ENCODE assay signal across 27 cellular contexts in genomic region chr10:30550967-30551815, GRCh38.
"Had no signal": no experiment of that assay in that cellular context is flagged by ENCODE, and none has a peak within 500 bp of the region (broad histone marks: within the 10 kb centered on the region; RNA-seq: fewer than 3 reads in every experiment).

No MANE protein-coding gene starts in this region.

- H3K27me3 Mint-ChIP-seq: central memory CD8-positive, alpha-beta T cell; effector memory CD8-positive, alpha-beta T cell; progenitor cell of endocrine pancreas; stimulated activated memory B cell treated with anti-CD40 and anti-IgM and Interleukin-4, amounts not matched to agents 10 μg/mL and 1 μg/mL and 100 μg/mL, for 72 hours had no signal

- ATAC-seq: activated naive CD4-positive, alpha-beta T cell treated with anti-CD3 and anti-CD28 coated beads, Interleukin-2, amount 50 U/mL, for 72 hours; effector memory CD8-positive, alpha-beta T cell; esophagus mucosa; left lung; naive thymus-derived CD8-positive, alpha-beta T cell; stimulated activated memory B cell treated with anti-CD40 and anti-IgM and Interleukin-4, amounts not matched to agents 10 μg/mL and 1 μg/mL and 100 μg/mL, for 72 hours had no signal

- H3K4me2 ChIP-seq: smooth muscle cell had no signal

- H3K27me3 ChIP-seq: dorsolateral prefrontal cortex, left lung, sigmoid colon, stomach, suprapubic skin, transverse colon had no signal

- H3K4me3 Mint-ChIP-seq: central memory CD8-positive, alpha-beta T cell; effector memory CD8-positive, alpha-beta T cell; naive thymus-derived CD8-positive, alpha-beta T cell; stimulated activated memory B cell treated with anti-CD40 and anti-IgM and Interleukin-4, amounts not matched to agents 10 μg/mL and 1 μg/mL and 100 μg/mL, for 72 hours had no signal

- DNase-seq: activated CD4-positive, alpha-beta T cell treated with anti-CD3 and anti-CD28 coated beads, Interleukin-2, amount 50 U/mL, for 4 hours; activated T-cell treated with anti-CD3 and anti-CD28 coated beads for 4 hours; dorsolateral prefrontal cortex; effector memory CD8-positive, alpha-beta T cell; foreskin melanocyte; hippocampal formation; kidney glomerular epithelial cell; left lung; naive thymus-derived CD8-positive, alpha-beta T cell; retina; sigmoid colon; stimulated activated CD4-positive, alpha-beta T cell treated with anti-CD3 and anti-CD28 coated beads, Interleukin-15, amount 100 ng/mL, for 24 hours; stomach; transverse colon had no signal

- FAIRE-seq: astrocyte, colon, endothelial cell of umbilical vein, urothelium cell line had no signal

- H3K36me3 Mint-ChIP-seq: activated naive CD4-positive, alpha-beta T cell treated with anti-CD3 and anti-CD28 coated beads, Interleukin-2, amount 50 U/mL, for 72 hours; naive thymus-derived CD8-positive, alpha-beta T cell; stimulated activated memory B cell treated with anti-CD40 and anti-IgM and Interleukin-4, amounts not matched to agents 10 μg/mL and 1 μg/mL and 100 μg/mL, for 72 hours had no signal

- H3K36me3 ChIP-seq: left lung, sigmoid colon, stomach, suprapubic skin, transverse colon had no signal

- H3K27ac Mint-ChIP-seq: activated naive CD4-positive, alpha-beta T cell treated with anti-CD3 and anti-CD28 coated beads, Interleukin-2, amount 50 U/mL, for 72 hours; naive thymus-derived CD8-positive, alpha-beta T cell; progenitor cell of endocrine pancreas; stimulated activated memory B cell treated with anti-CD40 and anti-IgM and Interleukin-4, amounts not matched to agents 10 μg/mL and 1 μg/mL and 100 μg/mL, for 72 hours had no signal

- H3K27ac ChIP-seq: dorsolateral prefrontal cortex, sigmoid colon, stomach, suprapubic skin, transverse colon, VCaP had no signal

- H3K4me3 ChIP-seq: dorsolateral prefrontal cortex, left lung, lung, sigmoid colon, smooth muscle cell, stomach, suprapubic skin, transverse colon had no signal

- H3K9me3 Mint-ChIP-seq: activated naive CD4-positive, alpha-beta T cell treated with anti-CD3 and anti-CD28 coated beads, Interleukin-2, amount 50 U/mL, for 72 hours; central memory CD8-positive, alpha-beta T cell; effector memory CD8-positive, alpha-beta T cell; stimulated activated memory B cell treated with anti-CD40 and anti-IgM and Interleukin-4, amounts not matched to agents 10 μg/mL and 1 μg/mL and 100 μg/mL, for 72 hours had no signal

- H3K9me3 ChIP-seq: left lung, sigmoid colon, stomach, suprapubic skin, transverse colon had no signal
